ENCODE assay signal across 29 cellular contexts in genomic region chr3:85533586-85533985, GRCh38.
"Had no signal": no experiment of that assay in that cellular context is flagged by ENCODE, and none has a peak within 500 bp of the region (broad histone marks: within the 10 kb centered on the region; RNA-seq: fewer than 3 reads in every experiment).

No MANE protein-coding gene starts in this region.

- H3K4me1 ChIP-seq: parathyroid adenoma, psoas muscle, right lobe of liver, sigmoid colon, suprapubic skin, testis, tibial artery, transverse colon, upper lobe of right lung, uterus had no signal

- H3K27me3 Mint-ChIP-seq: naive thymus-derived CD8-positive, alpha-beta T cell; natural killer cell treated with Interleukin-12 subunit alpha and Interleukin-12 subunit beta and Interleukin-15 and Interleukin-18, amount 100 ng/mL, for 72 hours; progenitor cell of endocrine pancreas; stimulated activated memory B cell treated with anti-CD40 and anti-IgM and Interleukin-4, amounts not matched to agents 10 μg/mL and 1 μg/mL and 100 μg/mL, for 72 hours; stimulated activated naive CD8-positive, alpha-beta T cell treated with anti-CD3 and anti-CD28 coated beads, Interleukin-15, amount 100 ng/mL, for 72 hours; type B pancreatic cell had no signal

- H3K36me3 Mint-ChIP-seq: naive thymus-derived CD8-positive, alpha-beta T cell; stimulated activated memory B cell treated with anti-CD40 and anti-IgM and Interleukin-4, amounts not matched to agents 10 μg/mL and 1 μg/mL and 100 μg/mL, for 72 hours; type B pancreatic cell had no signal

- ATAC-seq: naive thymus-derived CD8-positive, alpha-beta T cell; natural killer cell treated with Interleukin-12 subunit alpha and Interleukin-12 subunit beta and Interleukin-15 and Interleukin-18, amount 100 ng/mL, for 72 hours; psoas muscle; right cardiac atrium; right lobe of liver; stimulated activated memory B cell treated with anti-CD40 and anti-IgM and Interleukin-4, amounts not matched to agents 10 μg/mL and 1 μg/mL and 100 μg/mL, for 72 hours; stimulated activated naive CD8-positive, alpha-beta T cell treated with anti-CD3 and anti-CD28 coated beads, Interleukin-15, amount 100 ng/mL, for 72 hours; stimulated activated naive CD8-positive, alpha-beta T cell treated with anti-CD3 and anti-CD28 coated beads, Interleukin-15, Interleukin-2, amounts not matched to agents 100 U/mL and 50 U/mL, for 24 hours; upper lobe of right lung had no signal

- H3K27ac Mint-ChIP-seq: naive thymus-derived CD8-positive, alpha-beta T cell; natural killer cell treated with Interleukin-12 subunit alpha and Interleukin-12 subunit beta and Interleukin-15 and Interleukin-18, amount 100 ng/mL, for 72 hours; nephron progenitor cell; progenitor cell of endocrine pancreas; stimulated activated memory B cell treated with anti-CD40 and anti-IgM and Interleukin-4, amounts not matched to agents 10 μg/mL and 1 μg/mL and 100 μg/mL, for 72 hours; stimulated activated naive CD8-positive, alpha-beta T cell treated with anti-CD3 and anti-CD28 coated beads, Interleukin-15, amount 100 ng/mL, for 72 hours; type B pancreatic cell had no signal

- H3K36me3 ChIP-seq: ovary, right lobe of liver, sigmoid colon, suprapubic skin, tibial artery, transverse colon, upper lobe of right lung, uterus had no signal

- H3K4me3 ChIP-seq: ovary, psoas muscle, right lobe of liver, sigmoid colon, suprapubic skin, testis, tibial artery, transverse colon, upper lobe of right lung, uterus had no signal

- H3K4me3 Mint-ChIP-seq: naive thymus-derived CD8-positive, alpha-beta T cell; natural killer cell treated with Interleukin-12 subunit alpha and Interleukin-12 subunit beta and Interleukin-15 and Interleukin-18, amount 100 ng/mL, for 72 hours; nephron progenitor cell; neural crest cell; stimulated activated memory B cell treated with anti-CD40 and anti-IgM and Interleukin-4, amounts not matched to agents 10 μg/mL and 1 μg/mL and 100 μg/mL, for 72 hours; stimulated activated naive CD8-positive, alpha-beta T cell treated with anti-CD3 and anti-CD28 coated beads, Interleukin-15, amount 100 ng/mL, for 72 hours; type B pancreatic cell had no signal

- H3K4me1 Mint-ChIP-seq: naive thymus-derived CD8-positive, alpha-beta T cell; nephron progenitor cell; neural crest cell; stimulated activated memory B cell treated with anti-CD40 and anti-IgM and Interleukin-4, amounts not matched to agents 10 μg/mL and 1 μg/mL and 100 μg/mL, for 72 hours; stimulated activated naive CD8-positive, alpha-beta T cell treated with anti-CD3 and anti-CD28 coated beads, Interleukin-15, amount 100 ng/mL, for 72 hours had no signal

- H3K27ac ChIP-seq: ovary, parathyroid adenoma, psoas muscle, right lobe of liver, sigmoid colon, suprapubic skin, testis, tibial artery, transverse colon, upper lobe of right lung, uterus had no signal

- H3K27me3 ChIP-seq: ovary, right lobe of liver, sigmoid colon, suprapubic skin, testis, tibial artery, transverse colon, upper lobe of right lung, uterus had no signal

- H3K9me3 Mint-ChIP-seq: nephron progenitor cell; stimulated activated memory B cell treated with anti-CD40 and anti-IgM and Interleukin-4, amounts not matched to agents 10 μg/mL and 1 μg/mL and 100 μg/mL, for 72 hours; type B pancreatic cell had no signal

- DNase-seq: naive thymus-derived CD8-positive, alpha-beta T cell; nephron progenitor cell; occipital lobe; ovary; posterior cingulate gyrus; psoas muscle; right cardiac atrium; right lobe of liver; sigmoid colon; small intestine; stimulated activated CD4-positive, alpha-beta T cell treated with anti-CD3 and anti-CD28 coated beads, Interleukin-15, amount 100 ng/mL, for 24 hours; stimulated activated CD4-positive, alpha-beta T cell treated with anti-CD3 and anti-CD28 coated beads, Interleukin-4, amount 100 ng/mL, for 1 hour; stimulated activated CD4-positive, alpha-beta T cell treated with anti-CD3 and anti-CD28 coated beads, Interleukin-4, amount 100 ng/mL, for 4 hours; stimulated activated CD8-positive, alpha-beta memory T cell treated with anti-CD3 and anti-CD28 coated beads, Interleukin-4, amount 100 ng/mL, for 48 hours; stimulated activated naive CD4-positive, alpha-beta T cell; stimulated activated naive CD8-positive, alpha-beta T cell treated with anti-CD3 and anti-CD28 coated beads, Interleukin-15, amount 100 ng/mL, for 72 hours; stimulated activated naive CD8-positive, alpha-beta T cell treated with anti-CD3 and anti-CD28 coated beads, Interleukin-15, Interleukin-2, amounts not matched to agents 100 U/mL and 50 U/mL, for 24 hours; testis; tibial artery; transverse colon; upper lobe of right lung; uterus had no signal

- H3K9me3 ChIP-seq: ovary, psoas muscle, right lobe of liver, sigmoid colon, suprapubic skin, testis, tibial artery, transverse colon, upper lobe of right lung, uterus had no signal
